22 cellular contexts compared by ENCODE assay signal in genomic region chr18:48485828-48486405, GRCh38.
"Had no signal": no experiment of that assay in that cellular context is flagged by ENCODE, and none has a peak within 500 bp of the region (broad histone marks: within the 10 kb centered on the region; RNA-seq: fewer than 3 reads in every experiment).

No MANE protein-coding gene starts in this region.

- H3K9ac ChIP-seq: parathyroid adenoma had no signal

- H3K79me2 ChIP-seq: parathyroid adenoma had no signal

- H3K4me3 ChIP-seq: left lung, lung, upper lobe of left lung had no signal

- H3K27ac ChIP-seq: brain microvascular endothelial cell, foreskin keratinocyte, left lung, neutrophil, parathyroid adenoma, upper lobe of left lung had no signal

- H3K36me3 ChIP-seq: brain microvascular endothelial cell, left lung, neutrophil, upper lobe of left lung had no signal

- H2AFZ ChIP-seq: parathyroid adenoma had no signal

- ATAC-seq: activated CD4-positive, CD25-positive, alpha-beta regulatory T cell treated with anti-CD3 and anti-CD28 coated beads, Interleukin-2, amount 50 U/mL, for 24 hours; activated CD8-positive, alpha-beta memory T cell treated with anti-CD3 and anti-CD28 coated beads, Interleukin-2, amount 10 ng/mL, durations not matched to agents 7 days and 5 days; activated CD8-positive, alpha-beta T cell treated with anti-CD3 and anti-CD28 coated beads for 36 hours; foreskin keratinocyte; left lung; natural killer cell; right cardiac atrium had no signal

- H3K27me3 ChIP-seq: brain microvascular endothelial cell, foreskin keratinocyte, left lung, neutrophil, upper lobe of left lung had no signal

- H3K9me3 ChIP-seq: left lung, neutrophil, upper lobe of left lung had no signal

- DNase-seq: activated CD4-positive, alpha-beta T cell treated with anti-CD3 and anti-CD28 coated beads, Interleukin-2, amount 10 ng/mL, durations not matched to agents 24 days and 14 days; activated CD8-positive, alpha-beta memory T cell treated with anti-CD3 and anti-CD28 coated beads, Interleukin-2, amount 10 ng/mL, durations not matched to agents 7 days and 5 days; activated CD8-positive, alpha-beta T cell treated with anti-CD3 and anti-CD28 coated beads for 36 hours; activated effector memory CD4-positive, alpha-beta T cell treated with anti-CD3 and anti-CD28 coated beads, Interleukin-2, amount 50 U/mL, for 16 hours; activated naive CD4-positive, alpha-beta T cell treated with anti-CD3 and anti-CD28 coated beads, Interleukin-2, amount 10 ng/mL, durations not matched to agents 7 days and 5 days; activated T-cell treated with anti-CD3 and anti-CD28 coated beads for 4 hours; aorta; caudate nucleus; effector memory CD4-positive, alpha-beta T cell; foreskin keratinocyte; hippocampal formation; left lung; natural killer cell; right cardiac atrium; stimulated activated CD4-positive, alpha-beta T cell treated with anti-CD3 and anti-CD28 coated beads, Interleukin-1b, Interleukin-23, amount 100 ng/mL, for 48 hours; upper lobe of left lung had no signal

- H3K9me3 Mint-ChIP-seq: activated CD4-positive, alpha-beta T cell treated with anti-CD3 and anti-CD28 coated beads, Interleukin-2, amount 10 ng/mL, durations not matched to agents 24 days and 14 days; activated CD8-positive, alpha-beta T cell treated with anti-CD3 and anti-CD28 coated beads for 36 hours; activated naive CD4-positive, alpha-beta T cell treated with anti-CD3 and anti-CD28 coated beads, Interleukin-2, amount 10 ng/mL, durations not matched to agents 7 days and 5 days; natural killer cell; stimulated activated naive CD8-positive, alpha-beta T cell treated with anti-CD3 and anti-CD28 coated beads, Interleukin-15, Interleukin-2, amounts not matched to agents 100 ng/mL and 50 ng/mL, for 24 hours had no signal

- H3K4me3 Mint-ChIP-seq: activated CD4-positive, alpha-beta T cell treated with anti-CD3 and anti-CD28 coated beads, Interleukin-2, amount 10 ng/mL, durations not matched to agents 24 days and 14 days; activated CD8-positive, alpha-beta memory T cell treated with anti-CD3 and anti-CD28 coated beads, Interleukin-2, amount 10 ng/mL, durations not matched to agents 7 days and 5 days; activated CD8-positive, alpha-beta T cell treated with anti-CD3 and anti-CD28 coated beads for 36 hours; activated naive CD4-positive, alpha-beta T cell treated with anti-CD3 and anti-CD28 coated beads, Interleukin-2, amount 10 ng/mL, durations not matched to agents 7 days and 5 days; natural killer cell; stimulated activated naive CD8-positive, alpha-beta T cell treated with anti-CD3 and anti-CD28 coated beads, Interleukin-15, Interleukin-2, amounts not matched to agents 100 ng/mL and 50 ng/mL, for 24 hours had no signal

- H3K4me1 ChIP-seq: parathyroid adenoma had no signal

- H3K4me1 Mint-ChIP-seq: activated CD4-positive, alpha-beta T cell treated with anti-CD3 and anti-CD28 coated beads, Interleukin-2, amount 10 ng/mL, durations not matched to agents 24 days and 14 days; activated CD8-positive, alpha-beta memory T cell treated with anti-CD3 and anti-CD28 coated beads, Interleukin-2, amount 10 ng/mL, durations not matched to agents 7 days and 5 days; activated naive CD4-positive, alpha-beta T cell treated with anti-CD3 and anti-CD28 coated beads, Interleukin-2, amount 10 ng/mL, durations not matched to agents 7 days and 5 days; natural killer cell had no signal

- H3K36me3 Mint-ChIP-seq: activated CD8-positive, alpha-beta memory T cell treated with anti-CD3 and anti-CD28 coated beads, Interleukin-2, amount 10 ng/mL, durations not matched to agents 7 days and 5 days; activated naive CD4-positive, alpha-beta T cell treated with anti-CD3 and anti-CD28 coated beads, Interleukin-2, amount 10 ng/mL, durations not matched to agents 7 days and 5 days; natural killer cell had no signal

- H3K27ac Mint-ChIP-seq: activated CD4-positive, alpha-beta T cell treated with anti-CD3 and anti-CD28 coated beads, Interleukin-2, amount 10 ng/mL, durations not matched to agents 24 days and 14 days; activated CD8-positive, alpha-beta memory T cell treated with anti-CD3 and anti-CD28 coated beads, Interleukin-2, amount 10 ng/mL, durations not matched to agents 7 days and 5 days; activated CD8-positive, alpha-beta T cell treated with anti-CD3 and anti-CD28 coated beads for 36 hours; activated naive CD4-positive, alpha-beta T cell treated with anti-CD3 and anti-CD28 coated beads, Interleukin-2, amount 10 ng/mL, durations not matched to agents 7 days and 5 days; natural killer cell; stimulated activated naive CD8-positive, alpha-beta T cell treated with anti-CD3 and anti-CD28 coated beads, Interleukin-15, Interleukin-2, amounts not matched to agents 100 ng/mL and 50 ng/mL, for 24 hours had no signal
